Comparison of ENCODE assay signal across 15 cellular contexts in genomic region chr5:178426326-178427130, GRCh38.
"Had no signal": no experiment of that assay in that cellular context is flagged by ENCODE, and none has a peak within 500 bp of the region (broad histone marks: within the 10 kb centered on the region; RNA-seq: fewer than 3 reads in every experiment).

No MANE protein-coding gene starts in this region.

- H3K36me3 ChIP-seq: cardiac muscle cell, left ventricle myocardium inferior, right atrium auricular region, tibial artery had no signal

- H3K4me1 Mint-ChIP-seq: activated naive CD8-positive, alpha-beta T cell treated with anti-CD3 and anti-CD28 coated beads, Interleukin-2, amount 50 U/mL, for 24 hours; T-helper 17 cell had no signal

- H3K27ac Mint-ChIP-seq: activated CD4-positive, alpha-beta memory T cell treated with anti-CD3 and anti-CD28 coated beads for 36 hours; activated naive CD8-positive, alpha-beta T cell treated with anti-CD3 and anti-CD28 coated beads, Interleukin-2, amount 50 U/mL, for 24 hours; activated T-helper 1 cell treated with anti-CD3 and anti-CD28 coated beads, Interleukin-12 subunit alpha, Interleukin-12 subunit beta, Interleukin-2, Interleukin-4 antibody, amounts not matched to agents 30 ng/mL and 10 ng/mL and 1 ng/mL, durations not matched to agents 14 hours and 24 hours and 36 hours; T-helper 17 cell had no signal

- H3K27ac ChIP-seq: cardiac muscle cell, tibial artery had no signal

- H3K4me3 Mint-ChIP-seq: activated CD4-positive, alpha-beta memory T cell treated with anti-CD3 and anti-CD28 coated beads for 36 hours; activated naive CD8-positive, alpha-beta T cell treated with anti-CD3 and anti-CD28 coated beads, Interleukin-2, amount 50 U/mL, for 24 hours; activated T-helper 1 cell treated with anti-CD3 and anti-CD28 coated beads, Interleukin-12 subunit alpha, Interleukin-12 subunit beta, Interleukin-2, Interleukin-4 antibody, amounts not matched to agents 30 ng/mL and 10 ng/mL and 1 ng/mL, durations not matched to agents 14 hours and 24 hours and 36 hours; T-helper 17 cell had no signal

- H3K27me3 ChIP-seq: cardiac muscle cell, right atrium auricular region had no signal

- H3K4me1 ChIP-seq: tibial artery had no signal

- H3K9me3 Mint-ChIP-seq: activated CD4-positive, alpha-beta memory T cell treated with anti-CD3 and anti-CD28 coated beads for 36 hours; activated naive CD8-positive, alpha-beta T cell treated with anti-CD3 and anti-CD28 coated beads, Interleukin-2, amount 50 U/mL, for 24 hours; activated T-helper 1 cell treated with anti-CD3 and anti-CD28 coated beads, Interleukin-12 subunit alpha, Interleukin-12 subunit beta, Interleukin-2, Interleukin-4 antibody, amounts not matched to agents 30 ng/mL and 10 ng/mL and 1 ng/mL, durations not matched to agents 14 hours and 24 hours and 36 hours had no signal

- H3K4me3 ChIP-seq: cardiac muscle cell, left ventricle myocardium inferior, right atrium auricular region, tibial artery had no signal

- H3K9me3 ChIP-seq: left ventricle myocardium inferior, right atrium auricular region, tibial artery had no signal

- H3K27me3 Mint-ChIP-seq: activated naive CD8-positive, alpha-beta T cell treated with anti-CD3 and anti-CD28 coated beads, Interleukin-2, amount 50 U/mL, for 24 hours had no signal

- FAIRE-seq: colon, endothelial cell of umbilical vein, small intestine had no signal

- H3K36me3 Mint-ChIP-seq: activated CD4-positive, alpha-beta memory T cell treated with anti-CD3 and anti-CD28 coated beads for 36 hours had no signal

- DNase-seq: activated CD4-positive, alpha-beta memory T cell treated with anti-CD3 and anti-CD28 coated beads for 36 hours; activated naive CD4-positive, alpha-beta T cell treated with Interleukin-2 at 50 U/mL for 16 hours; activated naive CD8-positive, alpha-beta T cell treated with anti-CD3 and anti-CD28 coated beads, Interleukin-2, amount 50 U/mL, for 24 hours; effector CD4-positive, alpha-beta T cell; foreskin melanocyte; left ventricle myocardium inferior; small intestine; T-helper 17 cell; tibial artery had no signal

- ATAC-seq: activated CD4-positive, CD25-positive, alpha-beta regulatory T cell treated with anti-CD3 and anti-CD28 coated beads, Interleukin-2, amount 50 U/mL, for 24 hours; activated naive CD8-positive, alpha-beta T cell treated with anti-CD3 and anti-CD28 coated beads, Interleukin-2, amount 50 U/mL, for 24 hours; T-helper 17 cell had no signal
